In the genomic region with DNA sequence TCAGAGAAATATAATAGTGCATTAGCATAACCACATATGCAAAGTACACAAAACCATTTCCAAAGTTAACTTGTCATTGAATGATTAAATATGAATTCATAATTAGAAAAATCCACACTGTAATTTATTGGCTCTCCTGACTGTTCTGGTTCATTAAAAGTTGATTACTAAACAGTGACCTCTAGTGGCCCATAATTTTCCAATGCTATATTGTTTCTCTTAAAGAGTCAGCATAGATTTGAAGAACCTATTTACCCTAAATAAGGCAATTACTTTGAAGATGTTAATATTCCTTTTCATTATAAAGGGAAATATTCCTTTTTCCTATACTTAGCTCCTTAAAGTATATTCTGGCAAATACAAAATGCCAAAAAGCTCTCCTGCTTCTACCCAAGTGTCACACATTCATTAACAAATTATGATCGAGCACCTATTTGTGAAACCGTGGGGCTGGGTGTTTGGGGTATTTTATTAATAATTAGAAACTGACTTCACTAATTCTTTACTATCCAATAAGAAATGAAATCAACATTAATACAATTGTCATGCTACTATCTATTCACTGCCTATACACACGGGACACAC, we compare ENCODE assay signal across 9 cellular contexts.
DNase-seq lines count a peak whose midpoint lies in the region; ATAC-seq and TF ChIP-seq lines count a peak whose summit lies in the region.
"Had no signal": no experiment of that assay in that cellular context is flagged by ENCODE, and none has a peak within 500 bp of the region (broad histone marks: within the 10 kb centered on the region; RNA-seq: fewer than 3 reads in every experiment).

No MANE protein-coding gene starts in this region.

- in situ Hi-C loops in G401 (cut with HindIII; ENCODE audit: low sequenced_read_pairs), result no loop called here

- H3K9me3 Mint-ChIP-seq in activated CD4-positive, alpha-beta memory T cell treated with anti-CD3 and anti-CD28 coated beads, Interleukin-2, amount 10 ng/mL, durations not matched to agents 7 days and 5 days, result no peaks in the 10 kb centered on the region

- TF ChIP-seq CTCF in foreskin keratinocyte (conservative IDR thresholded peaks at IDR 0.05), result peak; percentile 74

- no peaks in the 10 kb centered on the region for H3K27me3 ChIP-seq in foreskin keratinocyte
- H3K27me3 ChIP-seq: SJSA1 had no signal

- no peak overlapping the region for H3K4me3 Mint-ChIP-seq in activated CD4-positive, alpha-beta memory T cell treated with anti-CD3 and anti-CD28 coated beads, Interleukin-2, amount 10 ng/mL, durations not matched to agents 7 days and 5 days

- POLR2A ChIA-PET in activated CD4-positive, alpha-beta memory T cell treated with anti-CD3 and anti-CD28 coated beads, Interleukin-2, amount 10 ng/mL, durations not matched to agents 7 days and 5 days (lab: Charles Lee), result no interaction called here

- H3K36me3 Mint-ChIP-seq in activated CD4-positive, alpha-beta memory T cell treated with anti-CD3 and anti-CD28 coated beads, Interleukin-2, amount 10 ng/mL, durations not matched to agents 7 days and 5 days (ENCODE audit: low read depth), result no peaks in the 10 kb centered on the region

- H3K4me1 ChIP-seq in foreskin keratinocyte, result no peaks in the 10 kb centered on the region
- H3K4me1 ChIP-seq: SJSA1 had no signal

- H3K27ac ChIP-seq in foreskin keratinocyte, result no peak overlapping the region
- H3K27ac ChIP-seq: SJSA1 had no signal

- ATAC-seq in foreskin keratinocyte (peak; percentile 49), HG03025 (IDR thresholded peaks at IDR 0.05; ENCODE audit: low FRiP score, unreplicated experiment) (no peak)

- H3K27me3 Mint-ChIP-seq in activated CD4-positive, alpha-beta memory T cell treated with anti-CD3 and anti-CD28 coated beads, Interleukin-2, amount 10 ng/mL, durations not matched to agents 7 days and 5 days, result no peaks in the 10 kb centered on the region

- peak; percentile 48 for DNase-seq in G401 (ENCODE audit: low spot score)
- DNase-seq in NCI-H1092 (lab: John Stamatoyannopoulos, UW), result peak; percentile 48
- peak; percentile 36 for DNase-seq in SKM-1 treated with dmso at 0.1 percent for 144 hours (lab: John Stamatoyannopoulos, UW; ENCODE audit: unreplicated experiment)
- DNase-seq in foreskin keratinocyte, result peak in 1 of 2 donors; percentile 24
- DNase-seq in renal cortical epithelial cell (ENCODE audit: low read depth), result peak; percentile 47
- DNase-seq in ureter (ENCODE audit: low spot score), result no peak
- no peak for DNase-seq in activated CD4-positive, alpha-beta memory T cell treated with anti-CD3 and anti-CD28 coated beads, Interleukin-2, amount 10 ng/mL, durations not matched to agents 7 days and 5 days

- H3K27ac Mint-ChIP-seq in activated CD4-positive, alpha-beta memory T cell treated with anti-CD3 and anti-CD28 coated beads, Interleukin-2, amount 10 ng/mL, durations not matched to agents 7 days and 5 days, result no peak overlapping the region

- CTCF ChIA-PET in activated CD4-positive, alpha-beta memory T cell treated with anti-CD3 and anti-CD28 coated beads, Interleukin-2, amount 10 ng/mL, durations not matched to agents 7 days and 5 days (lab: Charles Lee), result interaction anchor here (0.7 to 1.5 kb wide), 7 partner anchors 30 to 386 kb away, joined by 3 to 5 read pairs (median 4); no protein-coding TSS in a partner anchor

- no peaks in the 10 kb centered on the region for H3K4me1 Mint-ChIP-seq in activated CD4-positive, alpha-beta memory T cell treated with anti-CD3 and anti-CD28 coated beads, Interleukin-2, amount 10 ng/mL, durations not matched to agents 7 days and 5 days

Comparison
In these comparisons a context has a peak if more than half of its experiments do, and no peak if none do; other contexts are left out.
1. DNase-seq: peak in G401 (single experiment), NCI-H1092 (single experiment), SKM-1 treated with dmso at 0.1 percent for 144 hours (single experiment) and renal cortical epithelial cell (single experiment); none in ureter (single experiment) and activated CD4-positive, alpha-beta memory T cell treated with anti-CD3 and anti-CD28 coated beads, Interleukin-2, amount 10 ng/mL, durations not matched to agents 7 days and 5 days (single experiment).